12 cellular contexts compared by ENCODE assay signal in the genomic region with DNA sequence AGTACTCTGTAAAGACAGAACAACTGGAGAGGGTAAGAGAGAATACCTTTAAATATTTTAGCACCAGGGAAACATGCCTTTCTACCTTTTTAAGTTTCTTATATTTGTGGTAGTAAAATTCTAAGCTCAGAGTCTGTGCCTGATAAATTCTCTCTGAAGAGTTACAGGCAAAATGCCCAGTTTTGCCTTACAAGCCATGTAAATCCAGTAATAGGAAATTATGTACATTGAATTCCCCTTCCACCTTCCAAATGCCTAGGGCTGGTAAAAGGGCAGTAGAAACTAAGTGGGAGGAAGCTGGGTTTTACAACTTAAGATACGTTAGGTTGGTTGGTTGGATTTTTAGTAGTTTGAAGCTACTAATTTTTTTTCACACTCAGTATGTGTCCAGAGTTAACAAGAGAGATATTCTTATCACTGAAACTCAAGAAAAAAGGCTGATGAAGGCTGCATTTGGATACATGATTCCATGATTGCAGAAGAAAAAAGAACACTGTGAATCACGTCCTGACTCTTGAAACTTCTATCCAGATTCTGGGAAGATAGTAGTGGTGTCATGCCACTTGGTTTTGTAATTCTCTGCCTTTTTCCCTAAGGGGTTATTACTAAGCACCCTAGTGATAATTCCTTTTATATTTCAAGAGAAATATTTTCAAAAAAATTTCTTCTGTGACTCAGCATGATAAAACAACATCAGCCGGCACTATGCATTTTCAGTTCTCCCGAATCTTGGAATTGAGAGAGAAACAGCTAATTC. TPM values are rescaled to one million over a fixed set of nuclear protein-coding genes. Genes with fewer than 3 reads are reported as not detected.
DNase-seq lines count a peak whose midpoint lies in the region; FAIRE-seq and TF ChIP-seq lines count a peak whose summit lies in the region.
"Had no signal": no experiment of that assay in that cellular context is flagged by ENCODE, and none has a peak within 500 bp of the region (broad histone marks: within the 10 kb centered on the region; RNA-seq: fewer than 3 reads in every experiment).

No MANE protein-coding gene starts in this region.

- H3K27ac ChIP-seq in brain microvascular endothelial cell (peak overlapping the region; percentile 63), keratinocyte (ENCODE audit: control insufficient read depth, insufficient read depth, low read length) (peak overlapping the region; percentile 88), Peyer's patch (no peak overlapping the region), MM.1S (ENCODE audit: low read length) (no peak overlapping the region)

- peak; percentile 89 for DNase-seq in AG09309 (ENCODE audit: low read depth)
- peak; percentile 24 for DNase-seq in HT1080 (ENCODE audit: low read depth)
- DNase-seq in brain microvascular endothelial cell, result peak; percentile 71
- DNase-seq in keratinocyte (ENCODE audit: low read depth, low spot score), result peak; percentile 23
- DNase-seq in Peyer's patch, result no peak
- DNase-seq in stimulated activated CD4-positive, alpha-beta T cell treated with anti-CD3 and anti-CD28 coated beads, Interleukin-12 subunit alpha, Interleukin-12 subunit beta, amount 100 ng/mL, for 4 hours, result no peak
- DNase-seq in iPS-NIHi11 (ENCODE audit: low spot score), result no peak
- no peak for DNase-seq in MM.1S
- DNase-seq: CD4-positive, CD25-positive, alpha-beta regulatory T cell; cerebellar nuclear complex; KBM-7; stimulated activated CD4-positive, alpha-beta T cell treated with anti-CD3 and anti-CD28 coated beads, Interleukin-4, amount 100 ng/mL, for 4 hours had no signal

- H3K4me1 ChIP-seq in keratinocyte (ENCODE audit: control insufficient read depth, extremely low read depth, insufficient read depth, low read length), result peaks cover 52% of the 10 kb centered on the region
- no peaks in the 10 kb centered on the region for H3K4me1 ChIP-seq in Peyer's patch
- no peaks in the 10 kb centered on the region for H3K4me1 ChIP-seq in MM.1S (ENCODE audit: low read length)

- no peaks in the 10 kb centered on the region for H3K9me1 ChIP-seq in keratinocyte (ENCODE audit: control insufficient read depth, extremely low read depth, insufficient read depth, low read length)

- H2AFZ ChIP-seq in keratinocyte (ENCODE audit: control insufficient read depth, low read length), result peak overlapping the region; percentile 31
- no peak overlapping the region for H2AFZ ChIP-seq in MM.1S (ENCODE audit: low read length)

- H3K27me3 ChIP-seq in brain microvascular endothelial cell (replicated peaks), result no peaks in the 10 kb centered on the region
- no peaks in the 10 kb centered on the region for H3K27me3 ChIP-seq in keratinocyte (ENCODE audit: control insufficient read depth, extremely low read depth, insufficient read depth, low read length)
- H3K27me3 ChIP-seq in Peyer's patch, result no peaks in the 10 kb centered on the region
- no peaks in the 10 kb centered on the region for H3K27me3 ChIP-seq in MM.1S (replicated peaks; ENCODE audit: insufficient read depth, low read length)

- dilution Hi-C loops in keratinocyte (cut with MboI; ENCODE audit: extremely low pct_ligation_motif_present, low sequenced_read_pairs), result no loop called here

- H3F3A ChIP-seq in MM.1S (ENCODE audit: insufficient read depth, low read length), result no peaks in the 10 kb centered on the region

- H3K9ac ChIP-seq in keratinocyte (ENCODE audit: control insufficient read depth, extremely low read depth, insufficient read depth, low read length) (peak overlapping the region; percentile 51), MM.1S (ENCODE audit: low read length) (no peak overlapping the region)

- H3K4me2 ChIP-seq in keratinocyte (ENCODE audit: control insufficient read depth, extremely low read depth, insufficient read depth, low read depth, low read length) (peak overlapping the region; percentile 73), MM.1S (ENCODE audit: low read depth, low read length) (no peak overlapping the region)

- peak; percentile 93 for FAIRE-seq in keratinocyte (lab: Jason Lieb, UNC)

- in situ Hi-C loops in brain microvascular endothelial cell (cut with HindIII; ENCODE audit: low pct_ligation_motif_present, low sequenced_read_pairs), result no loop called here

- H3K4me3 ChIP-seq in AG09309 (ENCODE audit: control insufficient read depth, low read depth, low read length), result no peak overlapping the region
- H3K4me3 ChIP-seq in brain microvascular endothelial cell (ENCODE audit: low read depth, low read length), result no peak overlapping the region
- peak overlapping the region in 2 of 3 experiments; percentile 9 to 22 for H3K4me3 ChIP-seq in keratinocyte (ENCODE audit: control insufficient read depth in 2 of 3, extremely low read depth in 1 of 3, insufficient read depth in 2 of 3, low read depth in 1 of 3, low read length in 3 of 3)
- H3K4me3 ChIP-seq in Peyer's patch, result no peak overlapping the region
- H3K4me3 ChIP-seq in MM.1S (ENCODE audit: low read length), result no peak overlapping the region

- H4K20me1 ChIP-seq in keratinocyte (ENCODE audit: control insufficient read depth, extremely low read depth, insufficient read depth, low read length), result no peaks in the 10 kb centered on the region
- H4K20me1 ChIP-seq in MM.1S (ENCODE audit: insufficient read depth, low read length), result no peaks in the 10 kb centered on the region

- no peaks in the 10 kb centered on the region for H3K9me2 ChIP-seq in MM.1S (replicated peaks; ENCODE audit: insufficient read depth, low read length)

- TF ChIP-seq CTCF in AG09309 (IDR thresholded peaks at IDR 0.05; ENCODE audit: control insufficient read depth, insufficient read depth, low read depth, low read length, missing control alignments) (no peak), brain microvascular endothelial cell (IDR thresholded peaks at IDR 0.05; ENCODE audit: low read depth, low read length, missing control alignments) (no peak), keratinocyte (optimal IDR thresholded peaks at IDR 0.05 in 1 of 3, IDR thresholded peaks at IDR 0.05 in 1 of 3, conservative IDR thresholded peaks at IDR 0.05 in 1 of 3; ENCODE audit: extremely low read depth in 1 of 3, insufficient read depth in 2 of 3, low read length in 3 of 3) (no peak), Peyer's patch (IDR thresholded peaks at IDR 0.05) (no peak), MM.1S (IDR thresholded peaks at IDR 0.05; ENCODE audit: low read length) (no peak)

- H3K36me3 ChIP-seq in brain microvascular endothelial cell (replicated peaks) (no peaks in the 10 kb centered on the region), keratinocyte (ENCODE audit: control insufficient read depth in 2 of 2, extremely low read depth in 1 of 2, insufficient read depth in 2 of 2, low read length in 2 of 2) (no peaks in the 10 kb centered on the region), Peyer's patch (no peaks in the 10 kb centered on the region), MM.1S (replicated peaks; ENCODE audit: insufficient read depth, low read length) (no peaks in the 10 kb centered on the region)

- H3K79me2 ChIP-seq in keratinocyte (ENCODE audit: control insufficient read depth, insufficient read depth, low read length) (no peaks in the 10 kb centered on the region), MM.1S (ENCODE audit: low read length) (no peaks in the 10 kb centered on the region)

- no peak for TF ChIP-seq POLR2A in Peyer's patch (IDR thresholded peaks at IDR 0.05)

- no peaks in the 10 kb centered on the region for H3K9me3 ChIP-seq in keratinocyte (ENCODE audit: control insufficient read depth, low read depth, low read length)
- no peaks in the 10 kb centered on the region for H3K9me3 ChIP-seq in Peyer's patch
- H3K9me3 ChIP-seq in MM.1S (replicated peaks; ENCODE audit: insufficient read depth, low read length), result no peaks in the 10 kb centered on the region

RNA-seq across cellular contexts. Expression of a gene that starts 43.0 kb away (rescaled TPM):
- total RNA-seq in HT1080 (2014; rRNA removed; shearing (Covaris generic)), result 0.06 and 0.27 TPM in 2 replicates
- polyA plus RNA-seq in HT1080 (2015; cell fraction: cytosol; rRNA removed), result not detected in 2 replicates
- polyA plus RNA-seq in HT1080 (2015; cell fraction: nucleus; rRNA removed), result not detected in 2 replicates
- polyA plus RNA-seq in keratinocyte, result 183 to 225 TPM (median 214 TPM) in 3 replicates
- polyA plus RNA-seq in keratinocyte (2011; ENCODE audit: low read depth), result 74.0 TPM
- polyA plus RNA-seq in keratinocyte (2011; cell fraction: cytosol; rRNA removed), result 147 and 150 TPM in 2 replicates
- polyA plus RNA-seq in keratinocyte (2011; cell fraction: nucleus; rRNA removed), result 205 and 240 TPM in 2 replicates
- polyA plus RNA-seq in keratinocyte (2012; ENCODE audit: low replicate concordance), result 79.1 and 146 TPM in 2 replicates
- polyA minus RNA-seq in keratinocyte, result 366 to 406 TPM (median 369 TPM) in 3 replicates
- 257 TPM for polyA minus RNA-seq in keratinocyte (2011; cell fraction: cytosol; rRNA and poly(A)+ RNA removed)
- 251 and 386 TPM in 2 replicates for polyA minus RNA-seq in keratinocyte (2011; cell fraction: nucleus; rRNA and poly(A)+ RNA removed)
- total RNA-seq in Peyer's patch, result under 1 TPM in 1 of 4 donors, not detected in 3; 0.27 TPM

Comparison
In these comparisons a context has a peak if more than half of its experiments do, and no peak if none do; other contexts are left out.
1. DNase-seq: peak in AG09309 (single experiment), HT1080 (single experiment), brain microvascular endothelial cell (single experiment) and keratinocyte (single experiment); none in Peyer's patch (0 of 3), stimulated activated CD4-positive, alpha-beta T cell treated with anti-CD3 and anti-CD28 coated beads, Interleukin-12 subunit alpha, Interleukin-12 subunit beta, amount 100 ng/mL, for 4 hours (single experiment), iPS-NIHi11 (single experiment) and MM.1S (single experiment).
2. H3K4me3 ChIP-seq: peak in keratinocyte (2 of 3); none in AG09309 (single experiment), brain microvascular endothelial cell (single experiment), Peyer's patch (0 of 4) and MM.1S (single experiment).
3. H3K27ac ChIP-seq: peak in brain microvascular endothelial cell (single experiment) and keratinocyte (single experiment); none in Peyer's patch (0 of 4) and MM.1S (single experiment).